8 cellular contexts compared by ENCODE assay signal in genomic region chr10:93496322-93497041, GRCh38. TPM values are rescaled to one million over a fixed set of nuclear protein-coding genes. Genes with fewer than 3 reads are reported as not detected.
DNase-seq lines count a peak whose midpoint lies in the region; ATAC-seq and FAIRE-seq lines count a peak whose summit lies in the region.

TSS of gene CEP55 (plus strand) at chr10:93496612. CDS start at chr10:93500052, 3,440 bp downstream.

- peak; percentile 95 for FAIRE-seq in HTR-8/SVneo (lab: Jason Lieb, UNC)

- CTCF ChIA-PET in activated CD8-positive, alpha-beta memory T cell treated with anti-CD3 and anti-CD28 coated beads for 36 hours (lab: Charles Lee), result interaction anchor here (0.7 to 2.4 kb wide), 6 partner anchors 13 to 396 kb away, joined by 3 to 10 read pairs (median 3); partner anchors contain the start of gene MYOF

- POLR2A ChIA-PET in activated CD8-positive, alpha-beta memory T cell treated with anti-CD3 and anti-CD28 coated beads for 36 hours (lab: Charles Lee), result interaction anchor here (0.9 to 1.2 kb wide), 4 partner anchors 9 to 117 kb away, joined by 3 to 9 read pairs (median 4); partner anchors contain the start of gene MYOF

- H3K36me3 ChIP-seq in endocrine pancreas (ENCODE audit: control insufficient read depth, insufficient read depth, low read length), result no peaks in the 10 kb centered on the region

- DNase-seq in COLO829 (ENCODE audit: low spot score), result peak; percentile 75
- peak; percentile 90 for DNase-seq in HTR-8/SVneo (ENCODE audit: insufficient read length, low spot score)
- DNase-seq in NOMO-1 treated with DMSO at 0.1 percent for 48 hours (lab: John Stamatoyannopoulos, UW; ENCODE audit: unreplicated experiment), result peak; percentile 93
- DNase-seq in mesenteric fat pad (ENCODE audit: low spot score), result peak; percentile 99
- DNase-seq in stimulated activated CD8-positive, alpha-beta memory T cell treated with anti-CD3 and anti-CD28 coated beads, Interleukin-15, amount 100 ng/mL, for 1 hour (ENCODE audit: low read depth), result peak; percentile 92

- no peaks in the 10 kb centered on the region for H3K27me3 ChIP-seq in endocrine pancreas (ENCODE audit: control insufficient read depth, insufficient read depth, low read length)

- peak within 1 kb of the TSS; percentile 54 for H3K9ac ChIP-seq in endocrine pancreas (ENCODE audit: control insufficient read depth, insufficient read depth, low read length)

- no peaks in the 10 kb centered on the region for H3K4me1 ChIP-seq in endocrine pancreas (ENCODE audit: control insufficient read depth, insufficient read depth, low read length)

- peak within 1 kb of the TSS; percentile 50 for H3K4me3 ChIP-seq in endocrine pancreas (ENCODE audit: control insufficient read depth, insufficient read depth, low read length)

- no peaks in the 10 kb centered on the region for H3K9me3 ChIP-seq in endocrine pancreas (ENCODE audit: control insufficient read depth, low read length)

- peak; percentile 98 for ATAC-seq in GM21367 (IDR thresholded peaks at IDR 0.05; ENCODE audit: unreplicated experiment)

RNA-seq across cellular contexts. Expression of gene CEP55, which starts in this region (rescaled TPM):
- 10 to 100 TPM; 43.8 to 44.4 TPM for total RNA-seq in activated CD8-positive, alpha-beta memory T cell treated with anti-CD3 and anti-CD28 coated beads for 36 hours
- 0.16 TPM for total RNA-seq in mesenteric fat pad

Comparison
In these comparisons a context has a peak if more than half of its experiments do, and no peak if none do; other contexts are left out.
1. Peak in every context shown above with its lines: DNase-seq, ATAC-seq and H3K4me3 ChIP-seq.
2. RNA of gene CEP55 (total RNA-seq): 43.8 to 44.4 TPM in activated CD8-positive, alpha-beta memory T cell treated with anti-CD3 and anti-CD28 coated beads for 36 hours; 0.16 TPM in mesenteric fat pad (single experiment); every median in the first group is over 10 times any median in the second.
3. Peak in DNase-seq in mesenteric fat pad; RNA of the gene not detected or under 1 TPM.